Comparison of ENCODE assay signal across 1 cellular context in genomic region chr11:75341583-75341982, GRCh38.
TF ChIP-seq lines count a peak whose summit lies in the region.

No MANE protein-coding gene starts in this region.

TF ChIP-seq in IMR-90, 13 proteins besides CTCF, POLR2A, EP300 and RAD21 (continued from another document):
- TF ChIP-seq ELK1 (IDR thresholded peaks at IDR 0.05; ENCODE audit: borderline replicate concordance, low read depth, low read length): no peak
